Comparison of ENCODE assay signal across 23 cellular contexts in the genomic region with DNA sequence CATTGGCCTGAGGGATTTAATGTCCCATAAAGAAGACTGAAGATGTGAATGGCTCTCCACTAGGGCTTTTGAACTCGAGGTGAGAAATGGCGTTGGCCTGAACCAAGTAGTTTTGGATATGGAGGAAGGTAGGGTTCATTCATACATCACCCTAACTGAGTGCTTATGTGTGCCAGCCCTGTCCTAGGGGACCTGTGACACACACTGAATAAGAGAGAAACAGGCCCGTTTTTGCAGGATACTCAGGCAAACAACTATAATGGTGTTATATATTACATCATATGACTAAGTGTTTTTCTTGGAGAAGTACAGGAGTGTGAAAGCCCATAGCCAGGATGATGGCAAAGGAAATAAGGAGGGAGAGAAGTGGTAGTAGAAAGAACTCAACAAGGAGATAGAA.
"Had no signal": no experiment of that assay in that cellular context is flagged by ENCODE, and none has a peak within 500 bp of the region (broad histone marks: within the 10 kb centered on the region; RNA-seq: fewer than 3 reads in every experiment).

No MANE protein-coding gene starts in this region.

- H3K4me1 Mint-ChIP-seq: activated naive CD4-positive, alpha-beta T cell treated with anti-CD3 and anti-CD28 coated beads, Interleukin-2, amount 50 U/mL, for 24 hours; nephron progenitor cell; stimulated activated naive CD8-positive, alpha-beta T cell treated with anti-CD3 and anti-CD28 coated beads, Interleukin-15, amount 100 ng/mL, for 72 hours had no signal

- H3K27me3 Mint-ChIP-seq: dendritic cell treated with granulocyte-macrophage colony-stimulating factor and Interleukin-4, amounts not matched to agents 40 ng/mL and 50 ng/mL, for 4 days; stimulated activated naive CD8-positive, alpha-beta T cell treated with anti-CD3 and anti-CD28 coated beads, Interleukin-15, amount 100 ng/mL, for 72 hours had no signal

- H3K9me3 ChIP-seq: esophagus squamous epithelium, upper lobe of right lung had no signal

- DNase-seq: activated CD4-positive, alpha-beta T cell treated with anti-CD3 and anti-CD28 coated beads for 1 hour; activated CD8-positive, alpha-beta memory T cell treated with anti-CD3 and anti-CD28 coated beads for 24 hours; activated effector memory CD4-positive, alpha-beta T cell treated with anti-CD3 and anti-CD28 coated beads, Interleukin-2, amount 50 U/mL, for 16 hours; activated T-cell treated with anti-CD3 and anti-CD28 coated beads, Interleukin-2, amount 50 U/mL, for 72 hours; effector CD8-positive, alpha-beta T cell; esophagus squamous epithelium; foreskin keratinocyte; hippocampal formation; islet precursor cell; nephron progenitor cell; nucleus accumbens; posterior cingulate gyrus; stimulated activated CD4-positive, alpha-beta T cell treated with anti-CD3 and anti-CD28 coated beads, Interleukin-15, amount 100 ng/mL, for 24 hours; stimulated activated CD4-positive, alpha-beta T cell treated with anti-CD3 and anti-CD28 coated beads, Interleukin-2, amount 100 ng/mL, for 48 hours; stimulated activated naive CD8-positive, alpha-beta T cell treated with anti-CD3 and anti-CD28 coated beads, Interleukin-15, amount 100 ng/mL, for 72 hours; T-helper 1 cell; T1000; upper lobe of right lung had no signal

- H3K4me1 ChIP-seq: esophagus squamous epithelium, foreskin keratinocyte, upper lobe of right lung had no signal

- H3K27ac ChIP-seq: esophagus squamous epithelium, foreskin keratinocyte, skin epidermis, upper lobe of right lung, VCaP had no signal

- H3K27ac Mint-ChIP-seq: activated naive CD4-positive, alpha-beta T cell treated with anti-CD3 and anti-CD28 coated beads, Interleukin-2, amount 50 U/mL, for 24 hours; activated T-cell treated with anti-CD3 and anti-CD28 coated beads, Interleukin-2, amount 50 U/mL, for 72 hours; dendritic cell treated with granulocyte-macrophage colony-stimulating factor and Interleukin-4, amounts not matched to agents 40 ng/mL and 50 ng/mL, for 4 days; mesothelial cell of epicardium; nephron progenitor cell; stimulated activated naive CD8-positive, alpha-beta T cell treated with anti-CD3 and anti-CD28 coated beads, Interleukin-15, amount 100 ng/mL, for 72 hours had no signal

- ATAC-seq: activated T-cell treated with anti-CD3 and anti-CD28 coated beads, Interleukin-2, amount 50 U/mL, for 72 hours; foreskin keratinocyte; stimulated activated naive CD8-positive, alpha-beta T cell treated with anti-CD3 and anti-CD28 coated beads, Interleukin-15, amount 100 ng/mL, for 72 hours; upper lobe of right lung had no signal

- H3K9me3 Mint-ChIP-seq: activated naive CD4-positive, alpha-beta T cell treated with anti-CD3 and anti-CD28 coated beads, Interleukin-2, amount 50 U/mL, for 24 hours; nephron progenitor cell had no signal

- H3K4me3 ChIP-seq: esophagus squamous epithelium, skin epidermis, upper lobe of right lung had no signal

- H3K27me3 ChIP-seq: esophagus squamous epithelium, foreskin keratinocyte, upper lobe of right lung had no signal

- H3K36me3 ChIP-seq: esophagus squamous epithelium, upper lobe of right lung had no signal

- H3K4me3 Mint-ChIP-seq: activated naive CD4-positive, alpha-beta T cell treated with anti-CD3 and anti-CD28 coated beads, Interleukin-2, amount 50 U/mL, for 24 hours; activated T-cell treated with anti-CD3 and anti-CD28 coated beads, Interleukin-2, amount 50 U/mL, for 72 hours; dendritic cell treated with granulocyte-macrophage colony-stimulating factor and Interleukin-4, amounts not matched to agents 40 ng/mL and 50 ng/mL, for 4 days; mesothelial cell of epicardium; nephron progenitor cell; stimulated activated naive CD8-positive, alpha-beta T cell treated with anti-CD3 and anti-CD28 coated beads, Interleukin-15, amount 100 ng/mL, for 72 hours had no signal

- H3K36me3 Mint-ChIP-seq: activated naive CD4-positive, alpha-beta T cell treated with anti-CD3 and anti-CD28 coated beads, Interleukin-2, amount 50 U/mL, for 24 hours; mesothelial cell of epicardium had no signal
